In the genomic region with DNA sequence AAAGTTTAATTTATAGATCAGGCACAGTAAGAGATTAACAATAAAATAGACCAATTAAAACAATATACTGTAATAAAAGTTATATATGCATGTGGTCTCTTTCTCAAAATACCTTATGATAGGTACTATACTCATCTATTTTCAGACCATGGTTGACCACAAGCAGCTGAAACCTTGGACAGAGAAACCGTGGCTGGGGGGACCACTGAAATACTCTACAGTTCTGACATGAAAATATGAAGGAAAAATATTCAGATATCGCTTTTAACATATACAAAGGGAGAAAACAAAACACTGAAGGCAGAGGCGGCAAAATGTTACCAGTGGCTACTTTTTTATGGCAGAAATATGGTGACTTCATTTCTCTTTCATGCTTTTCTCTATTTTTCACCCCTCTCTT, we compare ENCODE assay signal across 21 cellular contexts.
DNase-seq lines count a peak whose midpoint lies in the region; ATAC-seq and TF ChIP-seq lines count a peak whose summit lies in the region.
"Had no signal": no experiment of that assay in that cellular context is flagged by ENCODE, and none has a peak within 500 bp of the region (broad histone marks: within the 10 kb centered on the region; RNA-seq: fewer than 3 reads in every experiment).

No MANE protein-coding gene starts in this region.

- no peaks in the 10 kb centered on the region for H3K9me3 Mint-ChIP-seq in neural crest cell
- H3K9me3 Mint-ChIP-seq: activated T-cell treated with anti-CD3 and anti-CD28 coated beads, Interleukin-2, amount 50 U/mL, for 24 hours; central memory CD8-positive, alpha-beta T cell had no signal

- intact Hi-C loops in esophagus squamous epithelium (cut with DNase I): loop anchor here (10.0 kb wide), 1 partner anchor 114 kb away; the partner anchor contains the start of gene PDZRN3

- H4K20me1 ChIP-seq in MM.1S (ENCODE audit: insufficient read depth, low read length): no peaks in the 10 kb centered on the region

- H3K4me3 ChIP-seq in MM.1S (ENCODE audit: low read length) (no peak overlapping the region), esophagus squamous epithelium (no peak overlapping the region), thoracic aorta (no peak overlapping the region)
- H3K4me3 ChIP-seq: HAP-1, upper lobe of left lung had no signal

- H3K9me3 ChIP-seq in MM.1S (replicated peaks; ENCODE audit: insufficient read depth, low read length) (no peaks in the 10 kb centered on the region), esophagus squamous epithelium (no peaks in the 10 kb centered on the region), thoracic aorta (no peaks in the 10 kb centered on the region)
- H3K9me3 ChIP-seq: HAP-1, upper lobe of left lung had no signal

- peak overlapping the region; percentile 98 for H3K27ac Mint-ChIP-seq in neural crest cell (ENCODE audit: unreplicated experiment)
- H3K27ac Mint-ChIP-seq: activated T-cell treated with anti-CD3 and anti-CD28 coated beads, Interleukin-2, amount 50 U/mL, for 24 hours had no signal

- H3K9me2 ChIP-seq in MM.1S (replicated peaks; ENCODE audit: insufficient read depth, low read length): no peaks in the 10 kb centered on the region

- no peaks in the 10 kb centered on the region for H3K79me2 ChIP-seq in MM.1S (ENCODE audit: low read length)

- no peak overlapping the region for H3K9ac ChIP-seq in MM.1S (ENCODE audit: low read length)

- 0 out of 2 replicates have a peak overlapping the region, but pooled peaks have one; percentile 6 for H3K4me2 ChIP-seq in MM.1S (ENCODE audit: low read depth, low read length)

- DNase-seq in MM.1S (no peak), esophagus squamous epithelium (lab: John Stamatoyannopoulos, UW) (no peak), neural crest cell (ENCODE audit: low read depth, low spot score) (no peak), thoracic aorta (ENCODE audit: low spot score) (no peak), NCI-H748 treated with DMSO at 0.1 percent for 48 hours (lab: John Stamatoyannopoulos, UW) (no peak), NCI-H82 treated with DMSO at 0.1 percent for 48 hours (lab: John Stamatoyannopoulos, UW; ENCODE audit: unreplicated experiment) (no peak), NCI-H526 treated with DMSO at 0.1 percent for 48 hours (lab: John Stamatoyannopoulos, UW) (no peak)
- DNase-seq in stimulated activated CD8-positive, alpha-beta memory T cell treated with anti-CD3 and anti-CD28 coated beads, Interleukin-4, amount 100 ng/mL, for 48 hours: no peak
- DNase-seq: activated CD4-positive, alpha-beta T cell treated with anti-CD3 and anti-CD28 coated beads for 48 hours; activated gamma-delta T cell treated with Interleukin-2 at 50 U/mL for 16 hours; activated T-cell treated with anti-CD3 and anti-CD28 coated beads, Interleukin-2, amount 50 U/mL, for 24 hours; DMS79; GDM1; NCI-H2029; NCI-H2227 treated with DMSO at 0.1 percent for 48 hours; stimulated activated CD4-positive, alpha-beta T cell treated with anti-CD3 and anti-CD28 coated beads, Interleukin-2, amount 100 ng/mL, for 24 hours; T-helper 2 cell; upper lobe of left lung had no signal

- WGBS in esophagus squamous epithelium, 2 donors: 75 to 86% methylated on average over 3 of the region's 3 CpGs

- H3K4me3 Mint-ChIP-seq in neural crest cell: peak overlapping the region; percentile 80
- H3K4me3 Mint-ChIP-seq: activated T-cell treated with anti-CD3 and anti-CD28 coated beads, Interleukin-2, amount 50 U/mL, for 24 hours; central memory CD8-positive, alpha-beta T cell had no signal

- no peaks in the 10 kb centered on the region for H3K36me3 Mint-ChIP-seq in neural crest cell (ENCODE audit: low read depth)

- H3K4me1 ChIP-seq in MM.1S (ENCODE audit: low read length): peaks cover 12% of the 10 kb centered on the region; the same call in 1 of the 2 replicates
- H3K4me1 ChIP-seq in esophagus squamous epithelium: peaks cover 0 to 63% (median 6%) of the 10 kb centered on the region in 3 donors
- peaks cover 17 to 97% of the 10 kb centered on the region in 2 donors for H3K4me1 ChIP-seq in thoracic aorta (ENCODE audit: control insufficient read depth in 1 of 2, low read depth in 2 of 2)

- H3K4me1 Mint-ChIP-seq in neural crest cell: peaks cover 54% of the 10 kb centered on the region
- H3K4me1 Mint-ChIP-seq: central memory CD8-positive, alpha-beta T cell had no signal

- H3K27ac ChIP-seq in MM.1S (ENCODE audit: low read length): no peak overlapping the region
- peak overlapping the region in 3 of 4 donors; percentile 72 to 81 (median 77) for H3K27ac ChIP-seq in esophagus squamous epithelium
- peak overlapping the region; percentile 68 to 92 for H3K27ac ChIP-seq in thoracic aorta

- TF ChIP-seq CTCF in MM.1S (IDR thresholded peaks at IDR 0.05; ENCODE audit: low read length) (no peak), esophagus squamous epithelium (IDR thresholded peaks at IDR 0.05) (no peak), neural crest cell (conservative IDR thresholded peaks at IDR 0.05) (no peak), thoracic aorta (IDR thresholded peaks at IDR 0.05) (no peak)

- no peak for ATAC-seq in thoracic aorta (ENCODE audit: insufficient number of reproducible peaks, low FRiP score, low read depth)

- H2AFZ ChIP-seq in MM.1S (ENCODE audit: low read length): no peak overlapping the region

- H3F3A ChIP-seq in MM.1S (ENCODE audit: insufficient read depth, low read length): no peaks in the 10 kb centered on the region

- TF ChIP-seq POLR2A in esophagus squamous epithelium (IDR thresholded peaks at IDR 0.05): no peak

- no peaks in the 10 kb centered on the region for H3K36me3 ChIP-seq in MM.1S (replicated peaks; ENCODE audit: insufficient read depth, low read length)
- no peaks in the 10 kb centered on the region for H3K36me3 ChIP-seq in esophagus squamous epithelium
- no peaks in the 10 kb centered on the region for H3K36me3 ChIP-seq in thoracic aorta
- H3K36me3 ChIP-seq: HAP-1, upper lobe of left lung had no signal

- H3K27me3 Mint-ChIP-seq in neural crest cell (ENCODE audit: low read depth): no peaks in the 10 kb centered on the region
- H3K27me3 Mint-ChIP-seq: central memory CD8-positive, alpha-beta T cell had no signal

- H3K27me3 ChIP-seq in MM.1S (replicated peaks; ENCODE audit: insufficient read depth, low read length): no peaks in the 10 kb centered on the region
- no peaks in the 10 kb centered on the region for H3K27me3 ChIP-seq in esophagus squamous epithelium
- H3K27me3 ChIP-seq in thoracic aorta (replicated peaks; ENCODE audit: insufficient read depth): no peaks in the 10 kb centered on the region
- H3K27me3 ChIP-seq: dorsolateral prefrontal cortex, upper lobe of left lung had no signal
